10 cellular contexts compared by ENCODE assay signal in the genomic region with DNA sequence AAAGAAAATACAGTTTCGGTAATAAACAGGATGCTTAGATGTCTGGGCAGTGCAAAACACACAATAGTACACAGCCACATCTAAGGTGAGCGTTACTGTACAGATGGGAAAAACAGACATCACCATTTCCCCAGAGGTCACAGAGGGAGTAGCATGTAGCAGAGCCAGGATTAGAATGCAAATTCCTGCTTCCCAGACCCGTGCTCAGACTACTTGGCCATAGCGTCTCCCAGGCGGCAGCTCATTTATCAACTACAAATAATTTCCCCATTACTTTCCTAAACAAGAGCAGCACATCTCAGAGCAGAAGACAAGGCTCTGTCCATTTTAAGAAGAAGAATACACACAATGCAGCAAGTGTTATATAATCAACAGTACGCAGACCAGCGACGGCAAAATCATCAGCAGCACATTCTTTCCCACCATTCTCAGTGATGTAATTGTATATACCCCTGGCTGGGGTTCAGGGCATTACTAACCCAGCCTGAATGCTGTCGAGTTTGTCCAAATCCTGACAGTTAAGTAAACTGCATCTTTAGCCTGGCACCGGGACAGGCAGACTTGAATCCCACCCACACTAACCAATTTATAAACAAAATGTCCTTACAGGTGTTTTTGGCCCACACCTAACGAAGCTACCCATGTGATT.
DNase-seq lines count a peak whose midpoint lies in the region; ATAC-seq, FAIRE-seq and TF ChIP-seq lines count a peak whose summit lies in the region.
"Had no signal": no experiment of that assay in that cellular context is flagged by ENCODE, and none has a peak within 500 bp of the region (broad histone marks: within the 10 kb centered on the region; RNA-seq: fewer than 3 reads in every experiment).

No MANE protein-coding gene starts in this region.

- POLR2A ChIA-PET in CD4-positive, alpha-beta memory T cell (lab: Charles Lee; ENCODE audit: partially characterized antibody) = interaction anchor here (0.6 kb wide), 1 partner anchor 13 kb away, joined by 3 read pairs; no protein-coding TSS in a partner anchor

- peaks cover 3% of the 10 kb centered on the region for H3K79me2 ChIP-seq in astrocyte (ENCODE audit: insufficient read depth, low read length)

- H3K4me2 ChIP-seq in astrocyte (ENCODE audit: low read length) = peak overlapping the region; percentile 70

- intact Hi-C loops in testis (cut with DNase I; ENCODE audit: low total_unique reads) = no loop called here
- intact Hi-C loops in CD4-positive, alpha-beta memory T cell (cut with micrococcal nuclease) = no loop called here

- WGBS in testis, 2 donors = 42 to 49% methylated on average over 11 of the region's 11 CpGs

- DNase-seq in NCI-H345 (lab: John Stamatoyannopoulos, UW) = peak; percentile 43
- DNase-seq in NCI-H345 treated with DMSO at 0.1 percent for 48 hours (lab: John Stamatoyannopoulos, UW; ENCODE audit: unreplicated experiment) = no peak
- peak; percentile 91 for DNase-seq in astrocyte (ENCODE audit: low read depth)
- DNase-seq in urothelium cell line (ENCODE audit: low spot score) = peak; percentile 76
- DNase-seq in testis = no peak
- DNase-seq in CD4-positive, alpha-beta memory T cell = no peak
- DNase-seq: activated CD8-positive, alpha-beta T cell treated with anti-CD3 and anti-CD28 coated beads for 36 hours; CD4-positive, CD25-positive, alpha-beta regulatory T cell had no signal

- H3K27ac ChIP-seq in astrocyte (ENCODE audit: low read depth, low read length) (peak overlapping the region; percentile 62), layer of hippocampus (ENCODE audit: low read depth, low read length) (peak overlapping the region; percentile 23), testis (no peak overlapping the region)
- no peak overlapping the region for H3K27ac ChIP-seq in CD4-positive, alpha-beta memory T cell (ENCODE audit: low read depth, low read length)

- no peak for TF ChIP-seq POLR2A in testis (IDR thresholded peaks at IDR 0.05)

- no peaks in the 10 kb centered on the region for H4K20me1 ChIP-seq in astrocyte (ENCODE audit: insufficient read depth, low read length)

- H3K9me3 ChIP-seq in astrocyte (ENCODE audit: insufficient read depth, low read depth, low read length) = no peaks in the 10 kb centered on the region
- no peaks in the 10 kb centered on the region for H3K9me3 ChIP-seq in testis
- no peaks in the 10 kb centered on the region for H3K9me3 ChIP-seq in CD4-positive, alpha-beta memory T cell (ENCODE audit: control insufficient read depth in 1 of 2, low read length in 2 of 2)

- H3K9ac ChIP-seq in astrocyte (ENCODE audit: low read length) = peak overlapping the region; percentile 67

- no peaks in the 10 kb centered on the region for H3K27me3 ChIP-seq in astrocyte (ENCODE audit: insufficient read depth, low read length)
- no peaks in the 10 kb centered on the region for H3K27me3 ChIP-seq in layer of hippocampus (ENCODE audit: control insufficient read depth, insufficient read depth, low read length)
- H3K27me3 ChIP-seq in testis = no peaks in the 10 kb centered on the region
- H3K27me3 ChIP-seq in CD4-positive, alpha-beta memory T cell (ENCODE audit: insufficient read depth, low read length) = no peaks in the 10 kb centered on the region

- peak overlapping the region; percentile 11 for H2AFZ ChIP-seq in astrocyte (ENCODE audit: low read depth, low read length)

- peak; percentile 40 for TF ChIP-seq CTCF in astrocyte (IDR thresholded peaks at IDR 0.05; ENCODE audit: insufficient read depth, low read depth, low read length)
- no peak for TF ChIP-seq CTCF in testis (IDR thresholded peaks at IDR 0.05)

- ATAC-seq in GM21717 (IDR thresholded peaks at IDR 0.05; ENCODE audit: unreplicated experiment) = no peak
- ATAC-seq: activated CD8-positive, alpha-beta T cell treated with anti-CD3 and anti-CD28 coated beads for 36 hours had no signal

- H3K4me1 ChIP-seq in astrocyte (ENCODE audit: insufficient read depth, low read length) = peaks cover 20% of the 10 kb centered on the region
- peaks cover 5% of the 10 kb centered on the region for H3K4me1 ChIP-seq in testis
- no peaks in the 10 kb centered on the region for H3K4me1 ChIP-seq in CD4-positive, alpha-beta memory T cell (ENCODE audit: insufficient read depth, low read length)

- H3K4me1 Mint-ChIP-seq in astrocyte (ENCODE audit: low read depth, unreplicated experiment) = peaks cover 11% of the 10 kb centered on the region
- H3K4me1 Mint-ChIP-seq in CD4-positive, alpha-beta memory T cell = peaks cover 0 to 2% (median 0%) of the 10 kb centered on the region in 4 donors

- FAIRE-seq in astrocyte (lab: Jason Lieb, UNC) = peak; percentile 9
- FAIRE-seq in urothelium cell line (lab: Jason Lieb, UNC) = no peak

- no peak overlapping the region for H3K4me3 Mint-ChIP-seq in astrocyte (ENCODE audit: unreplicated experiment)
- H3K4me3 Mint-ChIP-seq in CD4-positive, alpha-beta memory T cell = no peak overlapping the region
- H3K4me3 Mint-ChIP-seq: activated CD8-positive, alpha-beta T cell treated with anti-CD3 and anti-CD28 coated beads for 36 hours; CD4-positive, CD25-positive, alpha-beta regulatory T cell had no signal

- H3K9me3 Mint-ChIP-seq in astrocyte (ENCODE audit: unreplicated experiment) = no peaks in the 10 kb centered on the region
- no peaks in the 10 kb centered on the region for H3K9me3 Mint-ChIP-seq in CD4-positive, alpha-beta memory T cell
- H3K9me3 Mint-ChIP-seq: activated CD8-positive, alpha-beta T cell treated with anti-CD3 and anti-CD28 coated beads for 36 hours; CD4-positive, CD25-positive, alpha-beta regulatory T cell had no signal

- no peaks in the 10 kb centered on the region for H3K36me3 Mint-ChIP-seq in astrocyte (ENCODE audit: low read depth, unreplicated experiment)
- no peaks in the 10 kb centered on the region for H3K36me3 Mint-ChIP-seq in CD4-positive, alpha-beta memory T cell
- H3K36me3 Mint-ChIP-seq: CD4-positive, CD25-positive, alpha-beta regulatory T cell had no signal

- H3K4me3 ChIP-seq in astrocyte (ENCODE audit: insufficient read depth, low read depth, low read length) (peak overlapping the region; percentile 20), testis (no peak overlapping the region)
- no peak overlapping the region for H3K4me3 ChIP-seq in CD4-positive, alpha-beta memory T cell (ENCODE audit: low read length in 2 of 2)

- peak overlapping the region; percentile 11 for H3K27ac Mint-ChIP-seq in astrocyte (ENCODE audit: unreplicated experiment)
- H3K27ac Mint-ChIP-seq in CD4-positive, alpha-beta memory T cell = no peak overlapping the region
- H3K27ac Mint-ChIP-seq: activated CD8-positive, alpha-beta T cell treated with anti-CD3 and anti-CD28 coated beads for 36 hours; CD4-positive, CD25-positive, alpha-beta regulatory T cell had no signal

- CTCF ChIA-PET in CD4-positive, alpha-beta memory T cell (lab: Charles Lee; ENCODE audit: partially characterized antibody) = no interaction called here

- H3K36me3 ChIP-seq in astrocyte (ENCODE audit: insufficient read depth, low read length) (no peaks in the 10 kb centered on the region), testis (ENCODE audit: low read depth, missing control alignments) (no peaks in the 10 kb centered on the region)
- H3K36me3 ChIP-seq in CD4-positive, alpha-beta memory T cell (ENCODE audit: insufficient read depth, low read length) = no peaks in the 10 kb centered on the region

- no peaks in the 10 kb centered on the region for H3K27me3 Mint-ChIP-seq in astrocyte (ENCODE audit: low read depth, unreplicated experiment)
- peaks cover 0 to 2% of the 10 kb centered on the region in 2 donors for H3K27me3 Mint-ChIP-seq in CD4-positive, alpha-beta memory T cell
- H3K27me3 Mint-ChIP-seq: activated CD8-positive, alpha-beta T cell treated with anti-CD3 and anti-CD28 coated beads for 36 hours had no signal

Comparison
In these comparisons a context has a peak if more than half of its experiments do, and no peak if none do; other contexts are left out.
1. DNase-seq: peak in NCI-H345 (single experiment), astrocyte (single experiment) and urothelium cell line (single experiment); none in NCI-H345 treated with DMSO at 0.1 percent for 48 hours (single experiment), testis (single experiment) and CD4-positive, alpha-beta memory T cell (0 of 5).
2. H3K27ac ChIP-seq: peak in astrocyte (single experiment) and layer of hippocampus (single experiment); none in testis (0 of 2) and CD4-positive, alpha-beta memory T cell (single experiment).